ENCODE assay signal across 11 cellular contexts in the genomic region with DNA sequence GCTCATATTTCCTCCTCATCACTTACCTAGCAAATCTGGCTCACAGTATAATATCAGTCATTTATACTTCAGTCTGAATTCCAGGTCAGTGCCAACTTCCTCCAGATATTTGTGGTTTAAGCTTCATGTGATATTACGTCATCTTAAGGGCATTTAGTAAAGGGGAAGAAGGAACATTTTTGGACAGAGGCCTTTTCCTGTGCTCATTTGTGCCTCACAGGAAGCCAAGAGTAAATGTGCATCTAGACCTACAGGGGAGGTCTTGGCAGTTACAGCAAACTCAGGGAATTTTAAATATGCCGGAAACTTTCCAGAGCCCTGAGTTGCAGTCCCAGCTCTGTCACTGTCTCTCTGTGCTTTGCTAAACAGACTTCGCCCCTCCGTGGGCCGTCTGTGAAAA. TPM values are rescaled to one million over a fixed set of nuclear protein-coding genes. Genes with fewer than 3 reads are reported as not detected.
A peak's percentile ranks its signal among the peaks of the same experiment; 100 is the strongest.
DNase-seq lines count a peak whose midpoint lies in the region; ATAC-seq and TF ChIP-seq lines count a peak whose summit lies in the region.
"Had no signal": no experiment of that assay in that cellular context is flagged by ENCODE, and none has a peak within 500 bp of the region (broad histone marks: within the 10 kb centered on the region; RNA-seq: fewer than 3 reads in every experiment).

No MANE protein-coding gene starts in this region.

- 39 to 42% methylated on average over 5 of the region's 5 CpGs for WGBS in lung, 2 donors

- H3K27ac ChIP-seq in lung (ENCODE audit: low read depth in 1 of 2, low read length in 1 of 2) = no peak overlapping the region

- peak; percentile 71 for DNase-seq in AG09309 (ENCODE audit: low read depth)
- DNase-seq in NCI-H1048 (lab: John Stamatoyannopoulos, UW) = peak; percentile 33
- DNase-seq in cardiac fibroblast (ENCODE audit: low read depth in 2 of 2) = peak; percentile 95 to 97
- DNase-seq in lung (ENCODE audit: low spot score) = no peak
- DNase-seq in RPMI8226 = no peak
- DNase-seq in NCI-H524 (lab: John Stamatoyannopoulos, UW) = no peak
- no peak for DNase-seq in DMS53 (lab: John Stamatoyannopoulos, UW)
- DNase-seq: DND-41, NCI-H524 treated with DMSO at 0.1 percent for 48 hours had no signal

- H3K9me3 ChIP-seq in lung (ENCODE audit: control insufficient read depth in 2 of 2, insufficient read depth in 1 of 2, low read length in 1 of 2) = peaks cover 0 to 2% of the 10 kb centered on the region in 2 donors

- H3K4me3 ChIP-seq in AG09309 (ENCODE audit: control insufficient read depth, low read depth, low read length) = no peak overlapping the region
- no peak overlapping the region for H3K4me3 ChIP-seq in cardiac fibroblast (replicated peaks in 1 of 2; ENCODE audit: low read depth in 2 of 2, low read length in 2 of 2)
- H3K4me3 ChIP-seq in lung = no peak overlapping the region

- H3K36me3 ChIP-seq in lung (ENCODE audit: control insufficient read depth in 2 of 2, insufficient read depth in 2 of 2, low read length in 2 of 2) = no peaks in the 10 kb centered on the region

- peaks cover 2 to 3% of the 10 kb centered on the region in 2 donors for H3K4me1 ChIP-seq in lung (ENCODE audit: control insufficient read depth in 2 of 2, insufficient read depth in 2 of 2, low read length in 2 of 2)

- ATAC-seq in lung (ENCODE audit: insufficient read depth, low FRiP score) = peak; percentile 66
- no peak for ATAC-seq in GM21723 (IDR thresholded peaks at IDR 0.05; ENCODE audit: unreplicated experiment)
- ATAC-seq: HCT116 had no signal

- no peaks in the 10 kb centered on the region for H3K27me3 ChIP-seq in lung (ENCODE audit: control insufficient read depth, insufficient read depth)

- TF ChIP-seq CTCF in AG09309 (IDR thresholded peaks at IDR 0.05; ENCODE audit: control insufficient read depth, insufficient read depth, low read depth, low read length, missing control alignments) (no peak), cardiac fibroblast (IDR thresholded peaks at IDR 0.05; ENCODE audit: low read depth, low read length) (no peak), lung (IDR thresholded peaks at IDR 0.05; ENCODE audit: control extremely low read depth, extremely low read depth) (no peak)

RNA-seq across cellular contexts. Expression of a gene that starts 12.3 kb away (rescaled TPM):
- total RNA-seq in lung = 1 to 10 TPM in 1 of 2 donors, under 1 TPM in 1; 1.00 to 1.8 TPM
- polyA plus RNA-seq in lung = under 1 TPM; 0.13 to 0.45 TPM

Comparison
In these comparisons a context has a peak if more than half of its experiments do, and no peak if none do; other contexts are left out.
1. DNase-seq: peak in AG09309 (single experiment), NCI-H1048 (single experiment) and cardiac fibroblast (2 of 2); none in lung (single experiment), RPMI8226 (single experiment), NCI-H524 (0 of 2) and DMS53 (single experiment).